Comparison of ENCODE assay signal across 11 cellular contexts in genomic region chr5:178312900-178313299, GRCh38.
DNase-seq lines count a peak whose midpoint lies in the region; ATAC-seq and TF ChIP-seq lines count a peak whose summit lies in the region.
"Had no signal": no experiment of that assay in that cellular context is flagged by ENCODE, and none has a peak within 500 bp of the region (broad histone marks: within the 10 kb centered on the region; RNA-seq: fewer than 3 reads in every experiment).

No MANE protein-coding gene starts in this region.

- no peak for TF ChIP-seq EP300 in gastroesophageal sphincter (IDR thresholded peaks at IDR 0.05)

- no peaks in the 10 kb centered on the region for H3K9me3 ChIP-seq in gastroesophageal sphincter
- no peaks in the 10 kb centered on the region for H3K9me3 ChIP-seq in neural progenitor cell (ENCODE audit: low read depth)

- H3K27me3 ChIP-seq in gastroesophageal sphincter (no peaks in the 10 kb centered on the region), neural progenitor cell (no peaks in the 10 kb centered on the region)

- no peak overlapping the region for H3K4me3 Mint-ChIP-seq in neural progenitor cell
- no peak overlapping the region for H3K4me3 Mint-ChIP-seq in stimulated activated naive B cell treated with anti-CD40 and anti-IgM and Interleukin-4, amounts not matched to agents 10 μg/mL and 1 μg/mL and 100 μg/mL, for 72 hours
- H3K4me3 Mint-ChIP-seq: T-helper 17 cell had no signal

- ATAC-seq in gastroesophageal sphincter, result peak; percentile 40
- ATAC-seq in stimulated activated naive B cell treated with anti-CD40 and anti-IgM and Interleukin-4, amounts not matched to agents 10 μg/mL and 1 μg/mL and 100 μg/mL, for 72 hours (replicated peaks), result no peak
- ATAC-seq: T-helper 17 cell had no signal

- TF ChIP-seq CTCF in gastroesophageal sphincter (IDR thresholded peaks at IDR 0.05) (no peak), neural progenitor cell (IDR thresholded peaks at IDR 0.05) (no peak)

- H3K36me3 ChIP-seq in gastroesophageal sphincter (no peaks in the 10 kb centered on the region), neural progenitor cell (no peaks in the 10 kb centered on the region)

- H3K4me3 ChIP-seq in gastroesophageal sphincter (no peak overlapping the region), neural progenitor cell (no peak overlapping the region)

- no peak overlapping the region for H3K4me2 ChIP-seq in neural progenitor cell

- peaks cover 8% of the 10 kb centered on the region for H3K27me3 Mint-ChIP-seq in neural progenitor cell (ENCODE audit: insufficient read depth, low read depth)
- H3K27me3 Mint-ChIP-seq in stimulated activated naive B cell treated with anti-CD40 and anti-IgM and Interleukin-4, amounts not matched to agents 10 μg/mL and 1 μg/mL and 100 μg/mL, for 72 hours, result peaks cover 7 to 10% of the 10 kb centered on the region in 2 donors

- no peak overlapping the region for H3K9ac ChIP-seq in neural progenitor cell

- no peaks in the 10 kb centered on the region for H3K79me2 ChIP-seq in neural progenitor cell (ENCODE audit: low read depth)

- TF ChIP-seq POLR2A in gastroesophageal sphincter (IDR thresholded peaks at IDR 0.05), result no peak

- peaks cover 23% of the 10 kb centered on the region for H3K4me1 Mint-ChIP-seq in neural progenitor cell
- H3K4me1 Mint-ChIP-seq in stimulated activated naive B cell treated with anti-CD40 and anti-IgM and Interleukin-4, amounts not matched to agents 10 μg/mL and 1 μg/mL and 100 μg/mL, for 72 hours, result no peaks in the 10 kb centered on the region

- H3K27ac ChIP-seq in gastroesophageal sphincter (no peak overlapping the region), neural progenitor cell (no peak overlapping the region), caudate nucleus (ENCODE audit: low read depth, low read length) (no peak overlapping the region)

- H3K27ac Mint-ChIP-seq in neural progenitor cell, result peak overlapping the region; percentile 23
- H3K27ac Mint-ChIP-seq in stimulated activated naive B cell treated with anti-CD40 and anti-IgM and Interleukin-4, amounts not matched to agents 10 μg/mL and 1 μg/mL and 100 μg/mL, for 72 hours, result no peak overlapping the region
- H3K27ac Mint-ChIP-seq: T-helper 17 cell had no signal

- peak; percentile 67 for DNase-seq in HT1080 (ENCODE audit: low read depth)
- peak; percentile 81 for DNase-seq in SIG-M5 treated with dmso at 0.1 percent for 504 hours (lab: John Stamatoyannopoulos, UW; ENCODE audit: unreplicated experiment)
- DNase-seq in neural progenitor cell (ENCODE audit: low spot score), result no peak
- DNase-seq in NCI-H1092 treated with DMSO at 0.1 percent for 48 hours (lab: John Stamatoyannopoulos, UW), result no peak
- DNase-seq in dedifferentiated amniotic fluid mesenchymal stem cell (ENCODE audit: extremely low spot score), result no peak
- DNase-seq in stimulated activated naive B cell treated with anti-CD40 and anti-IgM and Interleukin-4, amounts not matched to agents 10 μg/mL and 1 μg/mL and 100 μg/mL, for 72 hours, result no peak
- DNase-seq in caudate nucleus (lab: John Stamatoyannopoulos, UW), result no peak
- DNase-seq: NCI-H2171 treated with DMSO at 0.1 percent for 48 hours, OCI-M1, T-helper 17 cell had no signal

- WGBS in gastroesophageal sphincter (ENCODE audit: low coverage in 1 of 2), 2 donors, result 79 to 83% methylated on average over 8 to 19 of the region's 19 CpGs

- peaks cover 10% of the 10 kb centered on the region for H3K9me3 Mint-ChIP-seq in neural progenitor cell
- peaks cover 7 to 8% of the 10 kb centered on the region in 2 donors for H3K9me3 Mint-ChIP-seq in stimulated activated naive B cell treated with anti-CD40 and anti-IgM and Interleukin-4, amounts not matched to agents 10 μg/mL and 1 μg/mL and 100 μg/mL, for 72 hours

- no peaks in the 10 kb centered on the region for H3F3A ChIP-seq in neural progenitor cell (ENCODE audit: low read depth)

- H3K4me1 ChIP-seq in gastroesophageal sphincter, result no peaks in the 10 kb centered on the region
- no peaks in the 10 kb centered on the region for H3K4me1 ChIP-seq in neural progenitor cell

- H2AFZ ChIP-seq in neural progenitor cell (replicated peaks), result peak overlapping the region; percentile 70

- H4K20me1 ChIP-seq in neural progenitor cell (ENCODE audit: low read depth), result no peaks in the 10 kb centered on the region

- H3K36me3 Mint-ChIP-seq in neural progenitor cell, result no peaks in the 10 kb centered on the region
- peaks cover 0 to 4% of the 10 kb centered on the region in 2 donors for H3K36me3 Mint-ChIP-seq in stimulated activated naive B cell treated with anti-CD40 and anti-IgM and Interleukin-4, amounts not matched to agents 10 μg/mL and 1 μg/mL and 100 μg/mL, for 72 hours

Comparison
In these comparisons a context has a peak if more than half of its experiments do, and no peak if none do; other contexts are left out.
1. DNase-seq: peak in HT1080 (single experiment) and SIG-M5 treated with dmso at 0.1 percent for 504 hours (single experiment); none in neural progenitor cell (single experiment), NCI-H1092 treated with DMSO at 0.1 percent for 48 hours (single experiment), dedifferentiated amniotic fluid mesenchymal stem cell (single experiment), stimulated activated naive B cell treated with anti-CD40 and anti-IgM and Interleukin-4, amounts not matched to agents 10 μg/mL and 1 μg/mL and 100 μg/mL, for 72 hours (single experiment) and caudate nucleus (0 of 61).